In the genomic region with DNA sequence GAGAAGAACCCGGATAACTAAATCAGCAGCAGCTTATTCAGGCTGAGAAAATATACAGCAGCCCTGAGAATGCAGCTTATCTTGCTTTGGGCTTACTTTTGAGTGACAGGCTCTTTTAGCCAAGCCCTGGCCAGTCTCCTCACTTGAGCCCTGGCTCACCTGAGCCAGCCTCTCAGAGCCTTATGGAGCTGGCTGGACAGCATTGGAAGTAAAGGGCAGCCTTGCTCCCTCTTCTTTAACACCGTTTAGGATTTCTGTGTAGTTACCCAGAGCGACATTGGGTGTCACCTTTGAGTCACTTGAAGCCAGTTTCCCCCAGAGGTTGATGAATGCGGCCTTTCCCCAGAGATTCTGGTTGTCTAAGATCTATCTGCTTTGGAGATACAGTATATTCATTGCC, we compare ENCODE assay signal across 8 cellular contexts. TPM values are rescaled to one million over a fixed set of nuclear protein-coding genes. Genes with fewer than 3 reads are reported as not detected.
DNase-seq lines count a peak whose midpoint lies in the region; ATAC-seq and TF ChIP-seq lines count a peak whose summit lies in the region.

No MANE protein-coding gene starts in this region.

- TF ChIP-seq POLR2A in Peyer's patch (IDR thresholded peaks at IDR 0.05) (no peak), esophagus muscularis mucosa (IDR thresholded peaks at IDR 0.05; ENCODE audit: low read depth) (no peak)

- H3K36me3 Mint-ChIP-seq in effector memory CD8-positive, alpha-beta T cell (ENCODE audit: insufficient read depth), result no peaks in the 10 kb centered on the region

- H3K79me1 ChIP-seq in mesendoderm (ENCODE audit: low read length), result no peaks in the 10 kb centered on the region

- H3K4me3 ChIP-seq in BJ (ENCODE audit: low read depth, low read length) (no peak overlapping the region), Peyer's patch (no peak overlapping the region), mesendoderm (ENCODE audit: low read length) (no peak overlapping the region), esophagus muscularis mucosa (no peak overlapping the region)

- no peak overlapping the region for H2BK120ac ChIP-seq in mesendoderm (ENCODE audit: low read depth, low read length)

- H3K4me3 Mint-ChIP-seq in effector memory CD8-positive, alpha-beta T cell, result no peak overlapping the region

- H3K4me2 ChIP-seq in mesendoderm (ENCODE audit: low read length), result no peak overlapping the region

- no peak overlapping the region for H3K27ac ChIP-seq in Peyer's patch
- no peak overlapping the region for H3K27ac ChIP-seq in mesendoderm (ENCODE audit: low read depth, low read length)
- no peak overlapping the region for H3K27ac ChIP-seq in esophagus muscularis mucosa (replicated peaks in 1 of 4)

- H3K36me3 ChIP-seq in BJ (ENCODE audit: control insufficient read depth, insufficient read depth, low read length) (no peaks in the 10 kb centered on the region), Peyer's patch (no peaks in the 10 kb centered on the region), mesendoderm (ENCODE audit: control insufficient read depth, insufficient read depth, low read length) (no peaks in the 10 kb centered on the region), esophagus muscularis mucosa (no peaks in the 10 kb centered on the region)

- H3K79me2 ChIP-seq in mesendoderm (ENCODE audit: control insufficient read depth, insufficient read depth, low read length), result no peaks in the 10 kb centered on the region

- DNase-seq in BJ (ENCODE audit: low read depth) (no peak), KBM-7 (peak; percentile 53), Peyer's patch (peak in 1 of 3 donors; percentile 60), mesendoderm (peak; percentile 79), esophagus muscularis mucosa (ENCODE audit: extremely low spot score) (no peak)
- DNase-seq in effector memory CD8-positive, alpha-beta T cell, result peak in 2 of 3 experiments; percentile 2 to 3

- H3K4ac ChIP-seq in mesendoderm (ENCODE audit: low read depth, low read length), result no peak overlapping the region

- no peak overlapping the region for H3K18ac ChIP-seq in mesendoderm (ENCODE audit: low read length)

- H3K56ac ChIP-seq in mesendoderm (ENCODE audit: low read length), result no peak overlapping the region

- ATAC-seq in GM18498 (IDR thresholded peaks at IDR 0.05; ENCODE audit: unreplicated experiment), result peak; percentile 59
- peak; percentile 37 for ATAC-seq in effector memory CD8-positive, alpha-beta T cell (replicated peaks)
- ATAC-seq in HG03095 (IDR thresholded peaks at IDR 0.05; ENCODE audit: unreplicated experiment), result no peak

- no peaks in the 10 kb centered on the region for H3K27me3 Mint-ChIP-seq in effector memory CD8-positive, alpha-beta T cell

- no peak overlapping the region for H2AK5ac ChIP-seq in mesendoderm (ENCODE audit: low read length)

- H3K4me1 ChIP-seq in Peyer's patch (no peaks in the 10 kb centered on the region), mesendoderm (ENCODE audit: control insufficient read depth, low read depth, low read length) (no peaks in the 10 kb centered on the region), esophagus muscularis mucosa (no peaks in the 10 kb centered on the region)

- no peak overlapping the region for H3K9ac ChIP-seq in mesendoderm (ENCODE audit: low read length)

- no peak overlapping the region for H2BK5ac ChIP-seq in mesendoderm (ENCODE audit: low read length)

- H3K9me3 Mint-ChIP-seq in effector memory CD8-positive, alpha-beta T cell, result no peaks in the 10 kb centered on the region

- intact Hi-C loops in esophagus muscularis mucosa (cut with DNase I), result no loop called here

- POLR2A ChIA-PET in BJ (lab: Charles Lee), result no interaction called here

- no peak for TF ChIP-seq EP300 in esophagus muscularis mucosa (IDR thresholded peaks at IDR 0.05)

- in situ Hi-C loops in KBM-7 (cut with MboI; ENCODE audit: low pct_unique_long_range_greater_than_20kb, low sequenced_read_pairs), result no loop called here

- H3K9me3 ChIP-seq in Peyer's patch, result no peaks in the 10 kb centered on the region
- H3K9me3 ChIP-seq in esophagus muscularis mucosa, result no peaks in the 10 kb centered on the region

- H3K23ac ChIP-seq in mesendoderm (ENCODE audit: low read length), result no peak overlapping the region

- no peak overlapping the region for H4K5ac ChIP-seq in mesendoderm (ENCODE audit: low read length)

- no peak overlapping the region for H4K8ac ChIP-seq in mesendoderm (ENCODE audit: low read depth, low read length)

- WGBS in mesendoderm (ENCODE audit: extremely low coverage, insufficient coverage, low lambda C conversion rate), result no CpG with 5 or more reads among the region's 4 CpGs
- 23% methylated on average over 4 of the region's 4 CpGs for WGBS in esophagus muscularis mucosa

- H3K27me3 ChIP-seq in BJ (ENCODE audit: control insufficient read depth, insufficient read depth, low read length), result no peaks in the 10 kb centered on the region
- no peaks in the 10 kb centered on the region for H3K27me3 ChIP-seq in Peyer's patch
- no peaks in the 10 kb centered on the region for H3K27me3 ChIP-seq in mesendoderm (ENCODE audit: insufficient read depth, low read length, poor library complexity)
- peaks cover 0 to 6% (median 0%) of the 10 kb centered on the region in 4 donors for H3K27me3 ChIP-seq in esophagus muscularis mucosa

- H3K4me1 Mint-ChIP-seq in effector memory CD8-positive, alpha-beta T cell (ENCODE audit: low read depth in 2 of 2), result no peaks in the 10 kb centered on the region

- CTCF ChIA-PET in BJ (lab: Yijun Ruan, JAX), result interaction anchor here (0.7 to 1.9 kb wide), 9 partner anchors 9 to 703 kb away, joined by 3 to 37 read pairs (median 4); partner anchors contain the start of gene SNX29

- TF ChIP-seq CTCF in BJ (IDR thresholded peaks at IDR 0.05; ENCODE audit: insufficient read depth, low read depth, low read length) (peak; percentile 61), Peyer's patch (IDR thresholded peaks at IDR 0.05) (peak in 4 of 6 experiments; percentile 40 to 54 (median 42)), esophagus muscularis mucosa (IDR thresholded peaks at IDR 0.05) (peak in 1 of 3 experiments; percentile 28)

- H3K27ac Mint-ChIP-seq in effector memory CD8-positive, alpha-beta T cell, result no peak overlapping the region

- no peak overlapping the region for H2BK15ac ChIP-seq in mesendoderm (replicated peaks; ENCODE audit: low read depth)

RNA-seq across cellular contexts. Expression of gene NPIPB2, which starts 7.7 kb away (rescaled TPM):
- 6.4 and 8.9 TPM in 2 replicates for polyA plus RNA-seq in BJ (2011; rRNA removed)
- 4.9 and 7.2 TPM in 2 replicates for polyA minus RNA-seq in BJ (2011; rRNA and poly(A)+ RNA removed)
- total RNA-seq in Peyer's patch (10 to 100 TPM in 3 of 4 donors, 1 to 10 TPM in 1; 4.7 to 48.8 (median 16.7) TPM), esophagus muscularis mucosa (10 to 100 TPM in 2 of 4 donors, 1 to 10 TPM in 1, under 1 TPM in 1; 0.66 to 12.3 (median 8.7) TPM)
- 2.3 TPM for polyA plus RNA-seq in mesendoderm (2013, experiment 1 of 2)
- 2.1 TPM for polyA plus RNA-seq in mesendoderm (2013, experiment 2 of 2)

RNA-seq across cellular contexts. Expression of gene TNFRSF17, which starts 15.5 kb away (rescaled TPM):
- polyA plus RNA-seq in BJ (2011; rRNA removed), result not detected in 2 replicates
- polyA minus RNA-seq in BJ (2011; rRNA and poly(A)+ RNA removed), result not detected in 2 replicates
- not detected for total RNA-seq in Peyer's patch
- polyA plus RNA-seq in mesendoderm (2013, experiment 1 of 2), result not detected
- not detected for polyA plus RNA-seq in mesendoderm (2013, experiment 2 of 2)
- total RNA-seq in esophagus muscularis mucosa, result not detected

RNA-seq across cellular contexts. Expression of gene SNX29, which starts 27.0 kb away (rescaled TPM):
- 11.5 and 16.6 TPM in 2 replicates for polyA plus RNA-seq in BJ (2011; rRNA removed)
- polyA minus RNA-seq in BJ (2011; rRNA and poly(A)+ RNA removed), result 27.5 and 42.4 TPM in 2 replicates
- total RNA-seq in Peyer's patch (100 to 1,000 TPM in 1 of 4 donors, 10 to 100 TPM in 3; 12.0 to 106 (median 26.9) TPM), esophagus muscularis mucosa (10 to 100 TPM; 17.4 to 26.7 (median 22.3) TPM)
- polyA plus RNA-seq in mesendoderm (2013, experiment 1 of 2), result 2.1 TPM
- polyA plus RNA-seq in mesendoderm (2013, experiment 2 of 2), result 2.0 TPM

RNA-seq across cellular contexts. Expression of gene GSPT1, which starts 33.8 kb away (rescaled TPM):
- 39.3 and 92.3 TPM in 2 replicates for polyA plus RNA-seq in BJ (2011; rRNA removed)
- 30.0 and 33.4 TPM in 2 replicates for polyA minus RNA-seq in BJ (2011; rRNA and poly(A)+ RNA removed)
- total RNA-seq in Peyer's patch (10 to 100 TPM; 29.1 to 60.2 (median 36.0) TPM), esophagus muscularis mucosa (10 to 100 TPM; 55.2 to 71.7 (median 66.5) TPM)
- 194 TPM for polyA plus RNA-seq in mesendoderm (2013, experiment 1 of 2)
- 193 TPM for polyA plus RNA-seq in mesendoderm (2013, experiment 2 of 2)

Comparison
In these comparisons a context has a peak if more than half of its experiments do, and no peak if none do; other contexts are left out.
1. DNase-seq: peak in KBM-7 (single experiment), effector memory CD8-positive, alpha-beta T cell (2 of 3) and mesendoderm (single experiment); none in BJ (single experiment) and esophagus muscularis mucosa (single experiment).